ENCODE assay signal across 8 cellular contexts in genomic region chr2:16756831-16757644, GRCh38.
DNase-seq lines count a peak whose midpoint lies in the region; ATAC-seq and TF ChIP-seq lines count a peak whose summit lies in the region.

No MANE protein-coding gene starts in this region.

- peak; percentile 92 for ATAC-seq in HG02884 (IDR thresholded peaks at IDR 0.05; ENCODE audit: unreplicated experiment)

- H3K27ac Mint-ChIP-seq in MCF 10A (ENCODE audit: low read depth, unreplicated experiment), result no peak overlapping the region

- CTCF ChIA-PET in MCF 10A (lab: Yijun Ruan, JAX), result interaction anchor here (0.6 to 10.1 kb wide), 56 partner anchors 9 to 1570 kb away, joined by 3 to 263 read pairs (median 4); no protein-coding TSS in a partner anchor

- no peaks in the 10 kb centered on the region for H3K4me1 Mint-ChIP-seq in MCF 10A (ENCODE audit: insufficient read depth, unreplicated experiment)

- no peaks in the 10 kb centered on the region for H3K36me3 Mint-ChIP-seq in MCF 10A (ENCODE audit: insufficient read depth, unreplicated experiment)

- peaks cover 12% of the 10 kb centered on the region for H3K27me3 Mint-ChIP-seq in MCF 10A (ENCODE audit: insufficient read depth, unreplicated experiment)

- no peaks in the 10 kb centered on the region for H3K9me3 Mint-ChIP-seq in MCF 10A (ENCODE audit: unreplicated experiment)

- intact Hi-C loops in MCF 10A (cut with micrococcal nuclease), result loop anchor here (1.0 to 10.0 kb wide), 5 partner anchors 139 to 1122 kb away; no protein-coding TSS in a partner anchor

- H3K4me3 Mint-ChIP-seq in MCF 10A (ENCODE audit: unreplicated experiment), result no peak overlapping the region

- DNase-seq in activated gamma-delta T cell treated with Interleukin-2 at 50 U/mL for 16 hours, result peak; percentile 58
- no peak for DNase-seq in activated gamma-delta T cell (lab: John Stamatoyannopoulos, UW)
- DNase-seq in NCI-H187 (lab: John Stamatoyannopoulos, UW), result peak; percentile 58 to 77
- peak; percentile 41 for DNase-seq in UCSD-AML1 (lab: John Stamatoyannopoulos, UW; ENCODE audit: unreplicated experiment)
- DNase-seq in MCF 10A (ENCODE audit: unreplicated experiment), result peak; percentile 66
- DNase-seq in iPS-NIHi7 (ENCODE audit: extremely low spot score), result peak; percentile 91
- peak; percentile 44 to 54 (median 48) for DNase-seq in stimulated activated CD4-positive, alpha-beta T cell treated with anti-CD3 and anti-CD28 coated beads, Interleukin-12 subunit alpha, Interleukin-12 subunit beta, amount 100 ng/mL, for 48 hours (ENCODE audit: low read depth in 2 of 3, low spot score in 1 of 3)

- peak; percentile 89 for TF ChIP-seq CTCF in MCF 10A (IDR thresholded peaks at IDR 0.05; ENCODE audit: unreplicated experiment)

- BruUV-seq in MCF 10A (replicated peaks; lab: Mats Ljungman, UMichigan), result no TSS peak

- POLR2A ChIA-PET in MCF 10A (lab: Yijun Ruan, JAX), result interaction anchor here (0.7 to 1.4 kb wide), 4 partner anchors 15 to 144 kb away, joined by 3 to 15 read pairs (median 5); no protein-coding TSS in a partner anchor
